Comparison of ENCODE assay signal across 8 cellular contexts in the genomic region with DNA sequence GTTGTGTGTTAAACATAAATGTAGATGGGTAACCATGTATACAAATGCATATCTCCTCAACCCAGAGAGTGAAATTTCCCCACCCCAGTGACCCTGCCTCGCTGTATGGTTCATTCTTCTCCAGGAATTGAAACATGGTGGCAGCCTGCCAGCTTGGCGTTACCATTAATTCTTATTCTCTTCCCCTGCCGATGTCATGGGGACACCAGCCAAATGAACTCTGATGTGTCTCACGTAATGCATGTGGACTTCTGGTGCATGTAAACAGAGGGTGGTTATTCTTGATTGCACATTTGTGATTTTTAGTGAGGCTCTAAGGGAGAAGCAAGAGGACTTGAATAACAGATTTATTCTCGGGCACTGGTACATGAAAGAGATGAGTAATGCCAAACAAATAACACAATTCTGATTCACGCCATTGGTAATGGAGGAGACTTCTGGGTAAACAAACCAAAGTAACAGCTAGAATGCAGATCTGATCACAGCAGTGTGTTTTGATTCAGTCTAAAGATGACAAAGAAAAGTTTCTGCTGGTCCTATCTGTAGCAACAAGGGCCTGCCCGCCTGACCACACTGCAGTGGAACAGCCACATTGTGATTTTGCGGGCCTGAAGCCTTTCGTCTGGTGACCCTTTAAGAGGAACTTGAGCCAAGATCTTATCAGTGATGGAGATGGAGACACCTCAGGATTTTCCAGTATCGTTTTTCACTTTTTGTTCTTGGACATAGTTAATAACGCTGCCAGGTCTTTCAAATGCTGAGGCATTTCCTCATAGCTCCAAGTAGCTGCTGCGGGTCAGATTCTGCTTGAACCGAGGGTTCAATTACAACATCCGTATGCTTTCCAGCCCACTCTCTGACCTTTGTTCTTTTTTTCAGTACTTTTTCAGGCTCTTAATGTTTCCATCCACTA.
DNase-seq lines count a peak whose midpoint lies in the region; ATAC-seq and TF ChIP-seq lines count a peak whose summit lies in the region.

No MANE protein-coding gene starts in this region.

- H3K4me1 ChIP-seq in adrenal gland (replicated peaks in 1 of 2) = peaks cover 4 to 47% of the 10 kb centered on the region in 2 donors

- H3K36me3 ChIP-seq in adrenal gland (replicated peaks in 1 of 2) = no peaks in the 10 kb centered on the region

- 36 to 51% (median 40%) methylated on average over 14 of the region's 14 CpGs for WGBS in adrenal gland, 4 donors

- H3K27ac ChIP-seq in adrenal gland = peak overlapping the region in 4 of 5 donors; percentile 59 to 93 (median 76)

- POLR2A ChIA-PET in HEK293T (lab: Yijun Ruan, JAX) = interaction anchor here (0.8 kb wide), 1 partner anchor 14 kb away, joined by 3 read pairs; no protein-coding TSS in a partner anchor

- CTCF ChIA-PET in HEK293T (lab: Yijun Ruan, JAX) = interaction anchor here (0.7 kb wide), 1 partner anchor 1306 kb away, joined by 3 read pairs; no protein-coding TSS in a partner anchor

- intact Hi-C loops in adrenal gland (cut with DNase I) = no loop called here

- peak in 1 of 2 donors; percentile 4 for TF ChIP-seq POLR2A in adrenal gland (IDR thresholded peaks at IDR 0.05)

- no peak for TF ChIP-seq CTCF in adrenal gland (IDR thresholded peaks at IDR 0.05)

- no peaks in the 10 kb centered on the region for H3K9me3 ChIP-seq in adrenal gland (replicated peaks in 1 of 3)

- H3K4me3 ChIP-seq in adrenal gland = no peak overlapping the region

- ATAC-seq in HG03439 (IDR thresholded peaks at IDR 0.05; ENCODE audit: unreplicated experiment) = no peak

- DNase-seq in HCEC 1CT (peak; percentile 98), adrenal gland (peak; percentile 46 to 81 (median 66)), hepatic stellate cell (ENCODE audit: low spot score) (peak; percentile 62), smooth muscle cell of the brain vasculature (ENCODE audit: low read depth, low spot score) (peak; percentile 92), AML-193 (lab: John Stamatoyannopoulos, UW) (no peak), T-helper 9 cell (no peak), HEK293T (ENCODE audit: extremely low spot score) (no peak)

- no peaks in the 10 kb centered on the region for H3K27me3 ChIP-seq in adrenal gland

TF ChIP-seq in HEK293T, 16 proteins besides CTCF, POLR2A, EP300 and RAD21:
- TF ChIP-seq, protein P1, sequence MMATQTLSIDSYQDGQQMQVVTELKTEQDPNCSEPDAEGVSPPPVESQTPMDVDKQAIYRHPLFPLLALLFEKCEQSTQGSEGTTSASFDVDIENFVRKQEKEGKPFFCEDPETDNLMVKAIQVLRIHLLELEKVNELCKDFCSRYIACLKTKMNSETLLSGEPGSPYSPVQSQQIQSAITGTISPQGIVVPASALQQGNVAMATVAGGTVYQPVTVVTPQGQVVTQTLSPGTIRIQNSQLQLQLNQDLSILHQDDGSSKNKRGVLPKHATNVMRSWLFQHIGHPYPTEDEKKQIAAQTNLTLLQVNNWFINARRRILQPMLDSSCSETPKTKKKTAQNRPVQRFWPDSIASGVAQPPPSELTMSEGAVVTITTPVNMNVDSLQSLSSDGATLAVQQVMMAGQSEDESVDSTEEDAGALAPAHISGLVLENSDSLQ (IDR thresholded peaks at IDR 0.05) = no peak
- TF ChIP-seq ARNT (IDR thresholded peaks at IDR 0.05) (no peak), SUZ12 (IDR thresholded peaks at IDR 0.05) (no peak), FOXM1 (IDR thresholded peaks at IDR 0.05; ENCODE audit: borderline replicate concordance) (no peak), ZNF384 (IDR thresholded peaks at IDR 0.05) (no peak), LEF1 (IDR thresholded peaks at IDR 0.05; ENCODE audit: borderline replicate concordance) (no peak), CTBP1 (IDR thresholded peaks at IDR 0.05; ENCODE audit: borderline replicate concordance) (no peak), NFRKB (IDR thresholded peaks at IDR 0.05) (no peak), BHLHE40 (IDR thresholded peaks at IDR 0.05; ENCODE audit: borderline replicate concordance) (no peak), FOXK2 (IDR thresholded peaks at IDR 0.05) (no peak), TARDBP (IDR thresholded peaks at IDR 0.05) (no peak)

Comparison
In these comparisons a context has a peak if more than half of its experiments do, and no peak if none do; other contexts are left out.
1. DNase-seq: peak in HCEC 1CT (single experiment), adrenal gland (7 of 7), hepatic stellate cell (single experiment) and smooth muscle cell of the brain vasculature (single experiment); none in AML-193 (0 of 2), T-helper 9 cell (single experiment) and HEK293T (single experiment).